ENCODE assay signal across 30 cellular contexts in the genomic region with DNA sequence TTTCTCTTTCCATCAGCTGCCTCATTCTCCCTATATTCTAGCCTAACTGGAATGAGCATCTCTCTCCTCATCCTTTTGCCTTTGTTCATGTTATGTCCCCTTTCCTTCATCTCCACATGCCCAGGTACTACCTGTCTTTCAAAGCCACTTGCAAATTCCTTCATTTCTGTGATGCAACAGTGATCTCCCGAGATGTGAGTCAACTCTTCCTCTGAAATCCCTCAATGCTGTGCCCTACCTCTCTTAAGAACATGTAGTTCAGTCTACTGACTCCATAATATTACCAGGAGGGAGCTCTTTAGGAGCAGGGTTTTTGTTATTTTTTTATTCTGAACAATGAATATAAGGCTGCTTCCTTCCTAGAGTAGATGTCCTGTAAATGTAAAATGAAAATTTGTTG.
DNase-seq lines count a peak whose midpoint lies in the region; ATAC-seq and TF ChIP-seq lines count a peak whose summit lies in the region.
"Had no signal": no experiment of that assay in that cellular context is flagged by ENCODE, and none has a peak within 500 bp of the region (broad histone marks: within the 10 kb centered on the region; RNA-seq: fewer than 3 reads in every experiment).

No MANE protein-coding gene starts in this region.

- H3K36me3 Mint-ChIP-seq in CD4-positive, alpha-beta T cell (ENCODE audit: low read depth): no peaks in the 10 kb centered on the region
- H3K36me3 Mint-ChIP-seq: activated naive CD4-positive, alpha-beta T cell treated with anti-CD3 and anti-CD28 coated beads, Interleukin-2, amount 50 U/mL, for 24 hours; IgD-negative memory B cell; natural killer cell treated with Interleukin-12 subunit alpha and Interleukin-12 subunit beta and Interleukin-15 and Interleukin-18, amount 100 ng/mL, for 72 hours; stimulated activated effector memory CD8-positive, alpha-beta T cell treated with anti-CD3 and anti-CD28 coated beads, Interleukin-12 subunit alpha, Interleukin-12 subunit beta, amount 100 ng/mL, for 72 hours had no signal

- no peak overlapping the region for H3K4me3 ChIP-seq in trophoblast cell (ENCODE audit: low read depth, low read length)
- H3K4me3 ChIP-seq: cardiac muscle cell, colonic mucosa, heart left ventricle, lung, mucosa of descending colon, transverse colon had no signal

- H3K4me1 Mint-ChIP-seq in CD4-positive, alpha-beta T cell (ENCODE audit: low read depth): peaks cover 6% of the 10 kb centered on the region
- H3K4me1 Mint-ChIP-seq: activated naive CD4-positive, alpha-beta T cell treated with anti-CD3 and anti-CD28 coated beads, Interleukin-2, amount 50 U/mL, for 24 hours; IgD-negative memory B cell; stimulated activated effector memory CD8-positive, alpha-beta T cell treated with anti-CD3 and anti-CD28 coated beads, Interleukin-12 subunit alpha, Interleukin-12 subunit beta, amount 100 ng/mL, for 72 hours had no signal

- intact Hi-C loops in CD4-positive, alpha-beta T cell (cut with DNase I, micrococcal nuclease): loop anchor here in 1 of 2 experiments (10.0 kb wide), 1 partner anchor 200 kb away; no protein-coding TSS in a partner anchor

- no peak overlapping the region for H3K27ac Mint-ChIP-seq in CD4-positive, alpha-beta T cell
- H3K27ac Mint-ChIP-seq: activated naive CD4-positive, alpha-beta T cell treated with anti-CD3 and anti-CD28 coated beads, Interleukin-2, amount 50 U/mL, for 24 hours; activated T-helper 2 cell treated with anti-CD3 and anti-CD28 coated beads, Interferon-gamma antibody, Interleukin-2, Interleukin-4, amounts not matched to agents 10 μg/mL and 5 μg/mL and 100 μg/mL, durations not matched to agents 14 hours and 24 hours and 36 hours; IgD-negative memory B cell; natural killer cell treated with Interleukin-12 subunit alpha and Interleukin-12 subunit beta and Interleukin-15 and Interleukin-18, amount 100 ng/mL, for 72 hours; stimulated activated effector memory CD8-positive, alpha-beta T cell treated with anti-CD3 and anti-CD28 coated beads, Interleukin-12 subunit alpha, Interleukin-12 subunit beta, amount 100 ng/mL, for 72 hours had no signal

- WGBS in trophoblast cell (ENCODE audit: extremely low coverage, insufficient coverage, insufficient read length): no CpG with 5 or more reads among the region's 1 CpG

- CTCF ChIA-PET in RWPE1 (lab: Yijun Ruan, JAX): interaction anchor here (0.7 kb wide), 1 partner anchor 92 kb away, joined by 4 read pairs; no protein-coding TSS in a partner anchor
- CTCF ChIA-PET in CD4-positive, alpha-beta T cell (lab: Charles Lee): no interaction called here

- H3K27ac ChIP-seq in RWPE1: no peak overlapping the region
- peak overlapping the region; percentile 65 for H3K27ac ChIP-seq in epithelial cell of prostate
- H3K27ac ChIP-seq in trophoblast cell (ENCODE audit: low read depth, low read length): no peak overlapping the region
- H3K27ac ChIP-seq in CD4-positive, alpha-beta T cell (ENCODE audit: low read depth, low read length): no peak overlapping the region
- H3K27ac ChIP-seq: cardiac muscle cell, colonic mucosa, heart left ventricle, transverse colon had no signal

- H3K79me1 ChIP-seq in trophoblast cell (ENCODE audit: low read length): no peaks in the 10 kb centered on the region

- H3K18ac ChIP-seq in trophoblast cell (ENCODE audit: low read length): no peak overlapping the region

- H3K9ac ChIP-seq in trophoblast cell (ENCODE audit: low read length): no peak overlapping the region

- no peak overlapping the region for H2BK5ac ChIP-seq in trophoblast cell (ENCODE audit: low read depth, low read length, poor library complexity)

- POLR2A ChIA-PET in RWPE1 (lab: Yijun Ruan, JAX; ENCODE audit: low non-redundant PET): no interaction called here
- POLR2A ChIA-PET in CD4-positive, alpha-beta T cell (lab: Charles Lee): no interaction called here

- no peak overlapping the region for H3K4ac ChIP-seq in trophoblast cell (ENCODE audit: low read depth, low read length)

- H3K27me3 Mint-ChIP-seq in CD4-positive, alpha-beta T cell: no peaks in the 10 kb centered on the region
- H3K27me3 Mint-ChIP-seq: IgD-negative memory B cell had no signal

- no peaks in the 10 kb centered on the region for H3K27me3 ChIP-seq in trophoblast cell (ENCODE audit: insufficient read depth, low read length)
- H3K27me3 ChIP-seq in CD4-positive, alpha-beta T cell (ENCODE audit: control insufficient read depth, insufficient read depth, low read length): no peaks in the 10 kb centered on the region
- H3K27me3 ChIP-seq: cardiac muscle cell, colonic mucosa, heart left ventricle, transverse colon had no signal

- H2AK5ac ChIP-seq in trophoblast cell (ENCODE audit: low read length): no peak overlapping the region

- no peak overlapping the region for H3K14ac ChIP-seq in trophoblast cell (ENCODE audit: low read length)

- DNase-seq in HCEC 1CT: peak; percentile 48
- DNase-seq in RWPE1 (ENCODE audit: low spot score): peak; percentile 36
- DNase-seq in epithelial cell of prostate (ENCODE audit: low read depth, low spot score): peak; percentile 29
- DNase-seq in trophoblast cell: peak; percentile 37 to 79
- DNase-seq in NCI-H1436 (lab: John Stamatoyannopoulos, UW): no peak
- no peak for DNase-seq in CD4-positive, alpha-beta T cell
- no peak for DNase-seq in SKM-1 (lab: John Stamatoyannopoulos, UW; ENCODE audit: unreplicated experiment)
- DNase-seq: activated CD4-positive, alpha-beta T cell treated with anti-CD3 and anti-CD28 coated beads for 48 hours; C1 segment of cervical spinal cord; Caco-2; colonic mucosa; DND-41; effector CD4-positive, alpha-beta T cell; erythroblast; heart left ventricle; mucosa of descending colon; NCI-H1092; NCI-H1694 treated with DMSO at 0.1 percent for 48 hours; NCI-H524 treated with DMSO at 0.1 percent for 48 hours; NK-92 treated with Interleukin-12 subunit alpha and Interleukin-12 subunit beta, amount 100 ng/mL, for 24 hours; SIG-M5; transverse colon had no signal

- H3K4me2 ChIP-seq in trophoblast cell (ENCODE audit: low read length): no peak overlapping the region

- H3K36me3 ChIP-seq in trophoblast cell (ENCODE audit: control insufficient read depth in 1 of 2, insufficient read depth in 2 of 2, low read length in 2 of 2): peaks cover 6 to 28% of the 10 kb centered on the region in 2 experiments
- H3K36me3 ChIP-seq: colonic mucosa, transverse colon had no signal

- H2AFZ ChIP-seq in trophoblast cell (ENCODE audit: insufficient read depth, low read length, poor library complexity): no peak overlapping the region

- no peak overlapping the region for H4K8ac ChIP-seq in trophoblast cell (ENCODE audit: low read depth, low read length)

- H4K12ac ChIP-seq in trophoblast cell (ENCODE audit: low read depth, low read length): no peak overlapping the region

- no peak overlapping the region for H2BK12ac ChIP-seq in trophoblast cell (ENCODE audit: low read length)

- H4K91ac ChIP-seq in trophoblast cell (ENCODE audit: low read depth, low read length): no peak overlapping the region

- H3K4me1 ChIP-seq in trophoblast cell (ENCODE audit: control insufficient read depth in 1 of 2, insufficient read depth in 2 of 2, low read length in 2 of 2): no peaks in the 10 kb centered on the region
- H3K4me1 ChIP-seq: colonic mucosa, transverse colon had no signal

- H3K4me3 Mint-ChIP-seq in CD4-positive, alpha-beta T cell: no peak overlapping the region
- H3K4me3 Mint-ChIP-seq: activated naive CD4-positive, alpha-beta T cell treated with anti-CD3 and anti-CD28 coated beads, Interleukin-2, amount 50 U/mL, for 24 hours; IgD-negative memory B cell; natural killer cell treated with Interleukin-12 subunit alpha and Interleukin-12 subunit beta and Interleukin-15 and Interleukin-18, amount 100 ng/mL, for 72 hours; stimulated activated effector memory CD8-positive, alpha-beta T cell treated with anti-CD3 and anti-CD28 coated beads, Interleukin-12 subunit alpha, Interleukin-12 subunit beta, amount 100 ng/mL, for 72 hours had no signal

- no peaks in the 10 kb centered on the region for H3K79me2 ChIP-seq in trophoblast cell (ENCODE audit: control insufficient read depth, insufficient read depth, low read length, poor library complexity)

- no peak for ATAC-seq in CD4-positive, alpha-beta T cell (ENCODE audit: poor library complexity)
- ATAC-seq in HG02973 (IDR thresholded peaks at IDR 0.05; ENCODE audit: unreplicated experiment): no peak
- ATAC-seq: heart left ventricle; mucosa of descending colon; natural killer cell treated with Interleukin-12 subunit alpha and Interleukin-12 subunit beta and Interleukin-15 and Interleukin-18, amount 100 ng/mL, for 72 hours; stimulated activated effector memory CD8-positive, alpha-beta T cell treated with anti-CD3 and anti-CD28 coated beads, Interleukin-12 subunit alpha, Interleukin-12 subunit beta, amount 100 ng/mL, for 72 hours had no signal

- no peaks in the 10 kb centered on the region for H3K9me3 ChIP-seq in trophoblast cell (ENCODE audit: insufficient read depth, low read depth, low read length)
- no peaks in the 10 kb centered on the region for H3K9me3 ChIP-seq in CD4-positive, alpha-beta T cell (ENCODE audit: control insufficient read depth, low read length)
- H3K9me3 ChIP-seq: Caco-2, colonic mucosa, heart left ventricle, mucosa of descending colon, transverse colon had no signal

- H3K9me3 Mint-ChIP-seq in CD4-positive, alpha-beta T cell: no peaks in the 10 kb centered on the region
- H3K9me3 Mint-ChIP-seq: activated naive CD4-positive, alpha-beta T cell treated with anti-CD3 and anti-CD28 coated beads, Interleukin-2, amount 50 U/mL, for 24 hours; activated T-helper 2 cell treated with anti-CD3 and anti-CD28 coated beads, Interferon-gamma antibody, Interleukin-2, Interleukin-4, amounts not matched to agents 10 μg/mL and 5 μg/mL and 100 μg/mL, durations not matched to agents 14 hours and 24 hours and 36 hours had no signal

- no peak overlapping the region for H3K23ac ChIP-seq in trophoblast cell (ENCODE audit: low read length)

- TF ChIP-seq CTCF in RWPE1 (conservative IDR thresholded peaks at IDR 0.05; ENCODE audit: low read depth): no peak
- TF ChIP-seq CTCF in CD4-positive, alpha-beta T cell (IDR thresholded peaks at IDR 0.05): no peak

- H2BK120ac ChIP-seq in trophoblast cell (ENCODE audit: insufficient read depth, low read length, poor library complexity): no peak overlapping the region

Comparison
In these comparisons a context has a peak if more than half of its experiments do, and no peak if none do; other contexts are left out.
1. DNase-seq: peak in HCEC 1CT (single experiment), RWPE1 (single experiment), epithelial cell of prostate (single experiment) and trophoblast cell (2 of 2); none in NCI-H1436 (single experiment), CD4-positive, alpha-beta T cell (0 of 10) and SKM-1 (single experiment).